In the genomic region with DNA sequence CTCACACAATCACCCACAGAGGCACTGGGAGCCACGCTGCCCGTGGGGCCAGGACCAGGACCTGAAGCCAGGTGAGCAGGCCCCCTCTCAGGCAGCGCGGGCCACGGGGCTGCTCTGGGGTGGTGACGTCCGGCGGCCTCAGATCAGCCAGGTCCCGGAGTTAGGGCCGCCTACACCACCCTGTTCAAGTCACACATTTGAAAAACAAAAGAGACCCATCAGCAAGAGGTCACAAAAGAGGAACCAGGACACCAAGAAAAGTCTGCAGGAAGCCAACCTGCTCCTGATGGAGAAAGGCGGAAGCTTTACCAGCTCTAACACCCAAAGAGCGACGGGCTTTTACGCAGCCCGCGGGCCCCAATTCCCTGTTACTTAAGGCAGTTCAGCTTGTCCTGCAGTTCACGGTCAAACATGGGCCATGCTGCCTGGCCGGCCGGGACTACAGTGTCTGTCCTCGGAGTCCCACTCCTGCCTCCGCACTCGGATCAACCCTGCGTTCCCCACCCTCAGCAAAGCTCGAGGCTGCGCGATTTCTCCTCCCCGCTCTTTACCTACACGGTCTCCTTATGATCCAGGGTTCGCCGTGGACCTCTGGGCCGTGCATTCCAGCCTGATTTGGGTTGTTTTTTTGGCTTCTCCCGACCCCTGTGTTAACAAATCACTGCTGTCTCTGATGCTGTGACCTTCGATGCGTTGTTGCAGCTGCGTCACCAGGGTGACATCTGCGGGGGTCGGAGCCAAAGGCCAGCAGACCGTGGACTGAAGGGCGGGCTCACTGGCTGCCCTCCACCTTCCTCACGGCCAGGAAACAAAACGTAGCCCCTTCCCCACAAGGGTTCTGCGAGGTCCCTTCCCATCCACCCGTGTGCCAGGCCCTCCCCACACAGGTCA, we compare ENCODE assay signal across 1 cellular context.
TF ChIP-seq lines count a peak whose summit lies in the region.

No MANE protein-coding gene starts in this region.

TF ChIP-seq in SK-N-SH, 30 proteins besides CTCF, POLR2A, EP300 and RAD21 (continued from another document):
- TF ChIP-seq, protein P1, sequence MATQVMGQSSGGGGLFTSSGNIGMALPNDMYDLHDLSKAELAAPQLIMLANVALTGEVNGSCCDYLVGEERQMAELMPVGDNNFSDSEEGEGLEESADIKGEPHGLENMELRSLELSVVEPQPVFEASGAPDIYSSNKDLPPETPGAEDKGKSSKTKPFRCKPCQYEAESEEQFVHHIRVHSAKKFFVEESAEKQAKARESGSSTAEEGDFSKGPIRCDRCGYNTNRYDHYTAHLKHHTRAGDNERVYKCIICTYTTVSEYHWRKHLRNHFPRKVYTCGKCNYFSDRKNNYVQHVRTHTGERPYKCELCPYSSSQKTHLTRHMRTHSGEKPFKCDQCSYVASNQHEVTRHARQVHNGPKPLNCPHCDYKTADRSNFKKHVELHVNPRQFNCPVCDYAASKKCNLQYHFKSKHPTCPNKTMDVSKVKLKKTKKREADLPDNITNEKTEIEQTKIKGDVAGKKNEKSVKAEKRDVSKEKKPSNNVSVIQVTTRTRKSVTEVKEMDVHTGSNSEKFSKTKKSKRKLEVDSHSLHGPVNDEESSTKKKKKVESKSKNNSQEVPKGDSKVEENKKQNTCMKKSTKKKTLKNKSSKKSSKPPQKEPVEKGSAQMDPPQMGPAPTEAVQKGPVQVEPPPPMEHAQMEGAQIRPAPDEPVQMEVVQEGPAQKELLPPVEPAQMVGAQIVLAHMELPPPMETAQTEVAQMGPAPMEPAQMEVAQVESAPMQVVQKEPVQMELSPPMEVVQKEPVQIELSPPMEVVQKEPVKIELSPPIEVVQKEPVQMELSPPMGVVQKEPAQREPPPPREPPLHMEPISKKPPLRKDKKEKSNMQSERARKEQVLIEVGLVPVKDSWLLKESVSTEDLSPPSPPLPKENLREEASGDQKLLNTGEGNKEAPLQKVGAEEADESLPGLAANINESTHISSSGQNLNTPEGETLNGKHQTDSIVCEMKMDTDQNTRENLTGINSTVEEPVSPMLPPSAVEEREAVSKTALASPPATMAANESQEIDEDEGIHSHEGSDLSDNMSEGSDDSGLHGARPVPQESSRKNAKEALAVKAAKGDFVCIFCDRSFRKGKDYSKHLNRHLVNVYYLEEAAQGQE (IDR thresholded peaks at IDR 0.05; ENCODE audit: low read depth, low read length), result no peak
- TF ChIP-seq, protein P2, sequence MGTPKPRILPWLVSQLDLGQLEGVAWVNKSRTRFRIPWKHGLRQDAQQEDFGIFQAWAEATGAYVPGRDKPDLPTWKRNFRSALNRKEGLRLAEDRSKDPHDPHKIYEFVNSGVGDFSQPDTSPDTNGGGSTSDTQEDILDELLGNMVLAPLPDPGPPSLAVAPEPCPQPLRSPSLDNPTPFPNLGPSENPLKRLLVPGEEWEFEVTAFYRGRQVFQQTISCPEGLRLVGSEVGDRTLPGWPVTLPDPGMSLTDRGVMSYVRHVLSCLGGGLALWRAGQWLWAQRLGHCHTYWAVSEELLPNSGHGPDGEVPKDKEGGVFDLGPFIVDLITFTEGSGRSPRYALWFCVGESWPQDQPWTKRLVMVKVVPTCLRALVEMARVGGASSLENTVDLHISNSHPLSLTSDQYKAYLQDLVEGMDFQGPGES (IDR thresholded peaks at IDR 0.05; ENCODE audit: low read depth, low read length), result no peak
